Comparison of ENCODE assay signal across 13 cellular contexts in genomic region chr6:160790028-160790792, GRCh38.
DNase-seq lines count a peak whose midpoint lies in the region; ATAC-seq and TF ChIP-seq lines count a peak whose summit lies in the region.
"Had no signal": no experiment of that assay in that cellular context is flagged by ENCODE, and none has a peak within 500 bp of the region (broad histone marks: within the 10 kb centered on the region; RNA-seq: fewer than 3 reads in every experiment).

No MANE protein-coding gene starts in this region.

- H3K9me3 ChIP-seq in gastroesophageal sphincter: no peaks in the 10 kb centered on the region
- H3K9me3 ChIP-seq: heart left ventricle, SJSA1, thyroid gland had no signal

- H3K4me1 ChIP-seq in gastroesophageal sphincter: peaks cover 0 to 11% (median 0%) of the 10 kb centered on the region in 3 donors
- H3K4me1 ChIP-seq: heart left ventricle, SJSA1, thyroid gland had no signal

- no peak overlapping the region for H3K27ac ChIP-seq in gastroesophageal sphincter
- H3K27ac ChIP-seq: heart left ventricle, SJSA1, thyroid gland had no signal

- H3K4me3 ChIP-seq in gastroesophageal sphincter: no peak overlapping the region
- H3K4me3 ChIP-seq: heart left ventricle, SJSA1, thyroid gland had no signal

- peaks cover 24% of the 10 kb centered on the region for H3K4me1 Mint-ChIP-seq in nephron

- H3K27ac Mint-ChIP-seq in nephron: peak overlapping the region in 2 of 3 experiments; percentile 83 to 85

- H3K27me3 Mint-ChIP-seq in nephron (ENCODE audit: low read depth): no peaks in the 10 kb centered on the region
- H3K27me3 Mint-ChIP-seq: naive B cell had no signal

- H3K9me3 Mint-ChIP-seq in nephron: no peaks in the 10 kb centered on the region
- H3K9me3 Mint-ChIP-seq: naive B cell had no signal

- H3K4me3 Mint-ChIP-seq in nephron: peak overlapping the region in 1 of 3 experiments; percentile 6

- no peaks in the 10 kb centered on the region for H3K36me3 ChIP-seq in gastroesophageal sphincter
- H3K36me3 ChIP-seq: heart left ventricle, SJSA1, thyroid gland had no signal

- WGBS in gastroesophageal sphincter (ENCODE audit: low coverage in 1 of 2), 2 donors: 61 to 65% methylated on average over 5 to 7 of the region's 7 CpGs

- no peaks in the 10 kb centered on the region for H3K27me3 ChIP-seq in gastroesophageal sphincter
- H3K27me3 ChIP-seq: heart left ventricle, SJSA1, thyroid gland had no signal

- ATAC-seq in GM18511 (IDR thresholded peaks at IDR 0.05; ENCODE audit: unreplicated experiment) (peak; percentile 44), HG03159 (IDR thresholded peaks at IDR 0.05; ENCODE audit: unreplicated experiment) (peak; percentile 37), GM21423 (IDR thresholded peaks at IDR 0.05; ENCODE audit: unreplicated experiment) (no peak), gastroesophageal sphincter (no peak)
- ATAC-seq: heart left ventricle had no signal

- no peak for TF ChIP-seq POLR2A in gastroesophageal sphincter (IDR thresholded peaks at IDR 0.05)

- DNase-seq in activated T-helper 9 cell treated with anti-CD3 and anti-CD28 coated beads, Interleukin-2, amount 50 U/mL, for 16 hours (ENCODE audit: low read depth): peak; percentile 3
- DNase-seq in CD1c-positive myeloid dendritic cell (ENCODE audit: extremely low spot score): no peak
- DNase-seq in superior temporal gyrus (ENCODE audit: extremely low spot score): no peak
- DNase-seq: activated CD8-positive, alpha-beta memory T cell treated with anti-CD3 and anti-CD28 coated beads, Interleukin-2, amount 50 U/mL, for 4 hours; heart left ventricle; naive B cell; thyroid gland had no signal

- TF ChIP-seq CTCF in nephron (IDR thresholded peaks at IDR 0.05; ENCODE audit: unreplicated experiment in 3 of 3): no peak
- no peak for TF ChIP-seq CTCF in gastroesophageal sphincter (IDR thresholded peaks at IDR 0.05)

- H3K36me3 Mint-ChIP-seq in nephron (ENCODE audit: low read depth): no peaks in the 10 kb centered on the region
- H3K36me3 Mint-ChIP-seq: naive B cell had no signal

- TF ChIP-seq EP300 in gastroesophageal sphincter (IDR thresholded peaks at IDR 0.05): no peak

Comparison
In these comparisons a context has a peak if more than half of its experiments do, and no peak if none do; other contexts are left out.
1. ATAC-seq: peak in GM18511 (single experiment) and HG03159 (single experiment); none in GM21423 (single experiment) and gastroesophageal sphincter (single experiment).